ENCODE assay signal across 2 cellular contexts in genomic region chr7:131861620-131862346, GRCh38.
TF ChIP-seq lines count a peak whose summit lies in the region.

No MANE protein-coding gene starts in this region.

TF ChIP-seq in A549, 52 proteins besides CTCF, POLR2A, EP300 and RAD21 (continued from another document):
- no peak for TF ChIP-seq ZFP36 (IDR thresholded peaks at IDR 0.05; ENCODE audit: borderline replicate concordance, partially characterized antibody)
- no peak for TF ChIP-seq BHLHE40 (IDR thresholded peaks at IDR 0.05; ENCODE audit: low read depth, low read length)
- TF ChIP-seq MAZ (IDR thresholded peaks at IDR 0.05; ENCODE audit: borderline replicate concordance, low read depth, low read length) = no peak
- TF ChIP-seq SMC3 (IDR thresholded peaks at IDR 0.05) = peak; percentile 57
- no peak for TF ChIP-seq HOXB13 (CRISPR knock-in tag; IDR thresholded peaks at IDR 0.05; ENCODE audit: low read depth)
- TF ChIP-seq GATA3 (IDR thresholded peaks at IDR 0.05; ENCODE audit: borderline replicate concordance) = peak; percentile 63; the same call in 1 of the 2 replicates
- TF ChIP-seq NFE2L2 (conservative IDR thresholded peaks at IDR 0.05; ENCODE audit: low read length) = no peak
- no peak for TF ChIP-seq HOXB5 (CRISPR knock-in tag; IDR thresholded peaks at IDR 0.05)
- no peak for TF ChIP-seq ESRRA (IDR thresholded peaks at IDR 0.05; ENCODE audit: borderline replicate concordance, low read length)
- TF ChIP-seq HOXA7 (CRISPR knock-in tag; IDR thresholded peaks at IDR 0.05) = no peak
- TF ChIP-seq MAX (IDR thresholded peaks at IDR 0.05) = 0 out of 2 replicates have a peak, but pooled peaks have one; percentile 19
- no peak for TF ChIP-seq FOSL2 (IDR thresholded peaks at IDR 0.05)
- no peak for TF ChIP-seq FOSL2 (CRISPR knock-in tag; IDR thresholded peaks at IDR 0.05)
- TF ChIP-seq POLR2AphosphoS2 (conservative IDR thresholded peaks at IDR 0.05; ENCODE audit: low read length) = no peak
- TF ChIP-seq NR3C1 (IDR thresholded peaks at IDR 0.05) = no peak
- TF ChIP-seq CBX8 (IDR thresholded peaks at IDR 0.05) = no peak
- peak; percentile 16; the same call in 1 of the 2 replicates for TF ChIP-seq JUNB (IDR thresholded peaks at IDR 0.05)
- no peak for TF ChIP-seq ZNF302 (CRISPR knock-in tag; IDR thresholded peaks at IDR 0.05)
- no peak for TF ChIP-seq JUN (IDR thresholded peaks at IDR 0.05)
- TF ChIP-seq HEYL (CRISPR knock-in tag; IDR thresholded peaks at IDR 0.05) = no peak
- no peak for TF ChIP-seq ELK1 (IDR thresholded peaks at IDR 0.05; ENCODE audit: low read depth, low read length)
- no peak for TF ChIP-seq FOSB (CRISPR knock-in tag; IDR thresholded peaks at IDR 0.05)
- TF ChIP-seq FOXS1 (CRISPR knock-in tag; IDR thresholded peaks at IDR 0.05) = no peak

TF ChIP-seq in SK-N-SH, 30 proteins besides CTCF, POLR2A, EP300 and RAD21 (continued from another document):
- TF ChIP-seq TAF1 (IDR thresholded peaks at IDR 0.05; ENCODE audit: borderline replicate concordance, low read depth, low read length) (0 out of 2 replicates have a peak, but pooled peaks have one; percentile 16), RFX5 (IDR thresholded peaks at IDR 0.05; ENCODE audit: low read length) (no peak), PBX3 (IDR thresholded peaks at IDR 0.05) (peak; percentile 80), CHD2 (IDR thresholded peaks at IDR 0.05; ENCODE audit: low read length, partially characterized antibody) (no peak), USF1 (IDR thresholded peaks at IDR 0.05; ENCODE audit: borderline replicate concordance, low read depth) (no peak), JUND (IDR thresholded peaks at IDR 0.05) (peak; percentile 71), ELF1 (IDR thresholded peaks at IDR 0.05) (peak; percentile 15; the same call in 1 of the 2 replicates), RCOR1 (IDR thresholded peaks at IDR 0.05; ENCODE audit: low read length) (no peak), SMC3 (IDR thresholded peaks at IDR 0.05; ENCODE audit: low read depth, low read length) (peak; percentile 51), SIN3A (IDR thresholded peaks at IDR 0.05; ENCODE audit: borderline replicate concordance, low read depth, low read length) (no peak; the same call in 1 of the 2 replicates), EZH2phosphoT487 (IDR thresholded peaks at IDR 0.05; ENCODE audit: borderline replicate concordance, low read depth) (no peak), TEAD4 (IDR thresholded peaks at IDR 0.05; ENCODE audit: borderline replicate concordance, insufficient read depth) (peak; percentile 93), GATA2 (CRISPR knock-in tag; IDR thresholded peaks at IDR 0.05) (no peak), FOXM1 (IDR thresholded peaks at IDR 0.05; ENCODE audit: low read depth) (0 out of 2 replicates have a peak, but pooled peaks have one; percentile 47), FOXJ3 (CRISPR knock-in tag; IDR thresholded peaks at IDR 0.05) (no peak), RXRA (IDR thresholded peaks at IDR 0.05; ENCODE audit: borderline replicate concordance, low read depth) (peak; percentile 77), REST (IDR thresholded peaks at IDR 0.05; ENCODE audit: low read depth, low read length) (no peak), IRF3 (IDR thresholded peaks at IDR 0.05; ENCODE audit: low read depth, low read length) (no peak), YY1 (IDR thresholded peaks at IDR 0.05; ENCODE audit: low read depth) (peak; percentile 50; the same call in 1 of the 2 replicates), ZBTB33 (IDR thresholded peaks at IDR 0.05; ENCODE audit: borderline replicate concordance, low read depth) (peak; percentile 53; the same call in 1 of the 2 replicates), NRF1 (IDR thresholded peaks at IDR 0.05; ENCODE audit: low read depth, low read length) (no peak)
- TF ChIP-seq, protein P1, sequence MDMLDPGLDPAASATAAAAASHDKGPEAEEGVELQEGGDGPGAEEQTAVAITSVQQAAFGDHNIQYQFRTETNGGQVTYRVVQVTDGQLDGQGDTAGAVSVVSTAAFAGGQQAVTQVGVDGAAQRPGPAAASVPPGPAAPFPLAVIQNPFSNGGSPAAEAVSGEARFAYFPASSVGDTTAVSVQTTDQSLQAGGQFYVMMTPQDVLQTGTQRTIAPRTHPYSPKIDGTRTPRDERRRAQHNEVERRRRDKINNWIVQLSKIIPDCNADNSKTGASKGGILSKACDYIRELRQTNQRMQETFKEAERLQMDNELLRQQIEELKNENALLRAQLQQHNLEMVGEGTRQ (IDR thresholded peaks at IDR 0.05; ENCODE audit: borderline replicate concordance, low read depth, low read length) = no peak
TF ChIP-seq in SK-N-SH: peak in this region for 17.
